In genomic region chr12:56694161-56694560, GRCh38 we compare ENCODE assay signal across 1 cellular context.
TF ChIP-seq lines count a peak whose summit lies in the region.

No MANE protein-coding gene starts in this region.

TF ChIP-seq in HepG2, 621 proteins besides CTCF, POLR2A, EP300 and RAD21:
- TF ChIP-seq GABPA (IDR thresholded peaks at IDR 0.05; ENCODE audit: low read depth, low read length), result no peak
- no peak for TF ChIP-seq GABPA (CRISPR knock-in tag; IDR thresholded peaks at IDR 0.05; ENCODE audit: low read depth)
- no peak for TF ChIP-seq ASH2L (IDR thresholded peaks at IDR 0.05; ENCODE audit: insufficient read length, low read depth, low read length)
- no peak for TF ChIP-seq FLYWCH1 (CRISPR knock-in tag; IDR thresholded peaks at IDR 0.05)
- TF ChIP-seq, protein P1, sequence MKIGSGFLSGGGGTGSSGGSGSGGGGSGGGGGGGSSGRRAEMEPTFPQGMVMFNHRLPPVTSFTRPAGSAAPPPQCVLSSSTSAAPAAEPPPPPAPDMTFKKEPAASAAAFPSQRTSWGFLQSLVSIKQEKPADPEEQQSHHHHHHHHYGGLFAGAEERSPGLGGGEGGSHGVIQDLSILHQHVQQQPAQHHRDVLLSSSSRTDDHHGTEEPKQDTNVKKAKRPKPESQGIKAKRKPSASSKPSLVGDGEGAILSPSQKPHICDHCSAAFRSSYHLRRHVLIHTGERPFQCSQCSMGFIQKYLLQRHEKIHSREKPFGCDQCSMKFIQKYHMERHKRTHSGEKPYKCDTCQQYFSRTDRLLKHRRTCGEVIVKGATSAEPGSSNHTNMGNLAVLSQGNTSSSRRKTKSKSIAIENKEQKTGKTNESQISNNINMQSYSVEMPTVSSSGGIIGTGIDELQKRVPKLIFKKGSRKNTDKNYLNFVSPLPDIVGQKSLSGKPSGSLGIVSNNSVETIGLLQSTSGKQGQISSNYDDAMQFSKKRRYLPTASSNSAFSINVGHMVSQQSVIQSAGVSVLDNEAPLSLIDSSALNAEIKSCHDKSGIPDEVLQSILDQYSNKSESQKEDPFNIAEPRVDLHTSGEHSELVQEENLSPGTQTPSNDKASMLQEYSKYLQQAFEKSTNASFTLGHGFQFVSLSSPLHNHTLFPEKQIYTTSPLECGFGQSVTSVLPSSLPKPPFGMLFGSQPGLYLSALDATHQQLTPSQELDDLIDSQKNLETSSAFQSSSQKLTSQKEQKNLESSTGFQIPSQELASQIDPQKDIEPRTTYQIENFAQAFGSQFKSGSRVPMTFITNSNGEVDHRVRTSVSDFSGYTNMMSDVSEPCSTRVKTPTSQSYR (CRISPR knock-in tag; IDR thresholded peaks at IDR 0.05; ENCODE audit: borderline replicate concordance), result no peak
- no peak for TF ChIP-seq E2F1 (CRISPR knock-in tag; IDR thresholded peaks at IDR 0.05)
- TF ChIP-seq RAD51 (IDR thresholded peaks at IDR 0.05; ENCODE audit: borderline replicate concordance), result no peak
- TF ChIP-seq MXD4 (CRISPR knock-in tag; IDR thresholded peaks at IDR 0.05), result no peak
- TF ChIP-seq AGO1 (IDR thresholded peaks at IDR 0.05; ENCODE audit: low read depth, low read length, poor library complexity, severe bottlenecking), result no peak
- TF ChIP-seq, protein P2, sequence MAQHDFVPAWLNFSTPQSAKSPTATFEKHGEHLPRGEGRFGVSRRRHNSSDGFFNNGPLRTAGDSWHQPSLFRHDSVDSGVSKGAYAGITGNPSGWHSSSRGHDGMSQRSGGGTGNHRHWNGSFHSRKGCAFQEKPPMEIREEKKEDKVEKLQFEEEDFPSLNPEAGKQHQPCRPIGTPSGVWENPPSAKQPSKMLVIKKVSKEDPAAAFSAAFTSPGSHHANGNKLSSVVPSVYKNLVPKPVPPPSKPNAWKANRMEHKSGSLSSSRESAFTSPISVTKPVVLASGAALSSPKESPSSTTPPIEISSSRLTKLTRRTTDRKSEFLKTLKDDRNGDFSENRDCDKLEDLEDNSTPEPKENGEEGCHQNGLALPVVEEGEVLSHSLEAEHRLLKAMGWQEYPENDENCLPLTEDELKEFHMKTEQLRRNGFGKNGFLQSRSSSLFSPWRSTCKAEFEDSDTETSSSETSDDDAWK (CRISPR knock-in tag; IDR thresholded peaks at IDR 0.05), result no peak
- TF ChIP-seq WIZ (CRISPR knock-in tag; IDR thresholded peaks at IDR 0.05), result no peak
- TF ChIP-seq CC2D1A (CRISPR knock-in tag; IDR thresholded peaks at IDR 0.05), result no peak
